Comparison of ENCODE assay signal across 9 cellular contexts in genomic region chr7:157357129-157358040, GRCh38. TPM values are rescaled to one million over a fixed set of nuclear protein-coding genes. Genes with fewer than 3 reads are reported as not detected.
DNase-seq lines count a peak whose midpoint lies in the region; ATAC-seq and TF ChIP-seq lines count a peak whose summit lies in the region.
"Had no signal": no experiment of that assay in that cellular context is flagged by ENCODE, and none has a peak within 500 bp of the region (broad histone marks: within the 10 kb centered on the region; RNA-seq: fewer than 3 reads in every experiment).

No MANE protein-coding gene starts in this region.

- intact Hi-C loops in psoas muscle (cut with DNase I) = loop anchor here (5.0 kb wide), 2 partner anchors 35 to 40 kb away; no protein-coding TSS in a partner anchor

- H3K4me3 ChIP-seq in GM23338 (no peak overlapping the region), psoas muscle (peak overlapping the region; percentile 35)

- H3F3A ChIP-seq in GM23338 (replicated peaks; ENCODE audit: low read depth) = peaks cover 49% of the 10 kb centered on the region

- no peaks in the 10 kb centered on the region for H3K27me3 Mint-ChIP-seq in activated CD4-positive, alpha-beta T cell treated with anti-CD3 and anti-CD28 coated beads, Interleukin-2, amount 10 ng/mL, durations not matched to agents 7 days and 5 days
- H3K27me3 Mint-ChIP-seq in GM23338 (ENCODE audit: insufficient read depth, low read depth, poor library complexity) = peaks cover 4% of the 10 kb centered on the region

- TF ChIP-seq CTCF in GM23338 (conservative IDR thresholded peaks at IDR 0.05; ENCODE audit: low read depth in 2 of 2) (no peak), RWPE1 (conservative IDR thresholded peaks at IDR 0.05; ENCODE audit: low read depth) (no peak), psoas muscle (IDR thresholded peaks at IDR 0.05) (no peak)

- peak overlapping the region; percentile 44 for H3K27ac Mint-ChIP-seq in activated CD4-positive, alpha-beta T cell treated with anti-CD3 and anti-CD28 coated beads, Interleukin-2, amount 10 ng/mL, durations not matched to agents 7 days and 5 days
- peak overlapping the region; percentile 58 for H3K27ac Mint-ChIP-seq in GM23338

- H3K4me1 ChIP-seq in GM23338 (ENCODE audit: insufficient read depth) (peaks cover 76% of the 10 kb centered on the region), psoas muscle (peaks cover 91% of the 10 kb centered on the region)

- H3K36me3 Mint-ChIP-seq in activated CD4-positive, alpha-beta T cell treated with anti-CD3 and anti-CD28 coated beads, Interleukin-2, amount 10 ng/mL, durations not matched to agents 7 days and 5 days (ENCODE audit: low read depth) = peaks cover 53% of the 10 kb centered on the region
- H3K36me3 Mint-ChIP-seq in GM23338 (ENCODE audit: low read depth) = peaks cover 74% of the 10 kb centered on the region

- H3K4me1 Mint-ChIP-seq in activated CD4-positive, alpha-beta T cell treated with anti-CD3 and anti-CD28 coated beads, Interleukin-2, amount 10 ng/mL, durations not matched to agents 7 days and 5 days = peaks cover 49% of the 10 kb centered on the region
- peaks cover 65% of the 10 kb centered on the region for H3K4me1 Mint-ChIP-seq in GM23338

- no peak for DNase-seq in activated CD4-positive, alpha-beta T cell treated with anti-CD3 and anti-CD28 coated beads, Interleukin-2, amount 10 ng/mL, durations not matched to agents 7 days and 5 days
- no peak for DNase-seq in activated CD4-positive, alpha-beta T cell treated with anti-CD3 and anti-CD28 coated beads, Interleukin-2, amount 50 U/mL, for 4 hours
- DNase-seq in GM23338 (ENCODE audit: low spot score) = no peak
- no peak for DNase-seq in RWPE1 (ENCODE audit: low spot score)
- no peak for DNase-seq in psoas muscle
- DNase-seq in ACHN = no peak
- DNase-seq in SHP77 treated with DMSO at 0.1 percent for 48 hours (lab: John Stamatoyannopoulos, UW) = no peak
- DNase-seq in cerebellar nuclear complex (lab: John Stamatoyannopoulos, UW) = no peak

- no peak for ATAC-seq in GM23338
- ATAC-seq in psoas muscle = no peak

- H3K27ac ChIP-seq in GM23338 (ENCODE audit: low read depth) = peak overlapping the region; percentile 87
- H3K27ac ChIP-seq in RWPE1 = peak overlapping the region; percentile 54
- H3K27ac ChIP-seq in psoas muscle = peak overlapping the region; percentile 89
- H3K27ac ChIP-seq: KMS-11 had no signal

- peaks cover 34% of the 10 kb centered on the region for H3K36me3 ChIP-seq in GM23338 (ENCODE audit: insufficient read depth)
- H3K36me3 ChIP-seq in psoas muscle (ENCODE audit: insufficient read depth in 1 of 2, low read depth in 1 of 2) = peaks cover 10 to 34% of the 10 kb centered on the region in 2 donors

- CTCF ChIA-PET in activated CD4-positive, alpha-beta T cell treated with anti-CD3 and anti-CD28 coated beads, Interleukin-2, amount 10 ng/mL, durations not matched to agents 7 days and 5 days (lab: Charles Lee) = interaction anchor here (0.9 to 1.2 kb wide), 2 partner anchors 11 to 13 kb away, joined by 3 read pairs; no protein-coding TSS in a partner anchor
- CTCF ChIA-PET in RWPE1 (lab: Yijun Ruan, JAX) = no interaction called here

- H3K9me3 ChIP-seq in psoas muscle = no peaks in the 10 kb centered on the region

- no peak overlapping the region for H3K4me3 Mint-ChIP-seq in activated CD4-positive, alpha-beta T cell treated with anti-CD3 and anti-CD28 coated beads, Interleukin-2, amount 10 ng/mL, durations not matched to agents 7 days and 5 days
- no peak overlapping the region for H3K4me3 Mint-ChIP-seq in GM23338

- POLR2A ChIA-PET in activated CD4-positive, alpha-beta T cell treated with anti-CD3 and anti-CD28 coated beads, Interleukin-2, amount 10 ng/mL, durations not matched to agents 7 days and 5 days (lab: Charles Lee) = interaction anchor here (0.5 kb wide), 1 partner anchor 11 kb away, joined by 3 read pairs; no protein-coding TSS in a partner anchor
- POLR2A ChIA-PET in RWPE1 (lab: Yijun Ruan, JAX; ENCODE audit: low non-redundant PET) = no interaction called here

- peak overlapping the region; percentile 48 for H3K4me2 ChIP-seq in GM23338
- H3K4me2 ChIP-seq: KMS-11 had no signal

- H3K79me2 ChIP-seq in GM23338 (replicated peaks; ENCODE audit: insufficient read depth) = peaks cover 100% of the 10 kb centered on the region

- in situ Hi-C loops in ACHN (cut with HindIII; ENCODE audit: low pct_ligation_motif_present, low pct_unique_long_range_greater_than_20kb, low sequenced_read_pairs) = no loop called here

- H2AFZ ChIP-seq in GM23338 = no peak overlapping the region

- 67 to 85% (median 75%) methylated on average over 17 to 24 of the region's 24 CpGs for WGBS in psoas muscle, 3 donors

- no peaks in the 10 kb centered on the region for H3K9me3 Mint-ChIP-seq in activated CD4-positive, alpha-beta T cell treated with anti-CD3 and anti-CD28 coated beads, Interleukin-2, amount 10 ng/mL, durations not matched to agents 7 days and 5 days
- H3K9me3 Mint-ChIP-seq in GM23338 = no peaks in the 10 kb centered on the region

- H3K27me3 ChIP-seq in GM23338 (ENCODE audit: insufficient read depth) = no peaks in the 10 kb centered on the region
- no peaks in the 10 kb centered on the region for H3K27me3 ChIP-seq in psoas muscle (ENCODE audit: insufficient read depth in 3 of 3, low read length in 2 of 3)

- H4K20me1 ChIP-seq in GM23338 (replicated peaks; ENCODE audit: insufficient read depth) = peaks cover 94% of the 10 kb centered on the region

- H3K9me2 ChIP-seq in GM23338 (ENCODE audit: insufficient read depth) = no peaks in the 10 kb centered on the region

TF ChIP-seq in GM23338, 12 proteins besides CTCF, POLR2A, EP300 and RAD21 (continues in another document):
- TF ChIP-seq CREB1 (CRISPR knock-in tag; IDR thresholded peaks at IDR 0.05; ENCODE audit: low read depth) (no peak), ZNF114 (CRISPR knock-in tag; IDR thresholded peaks at IDR 0.05) (no peak), ETS1 (IDR thresholded peaks at IDR 0.05) (no peak)

RNA-seq across cellular contexts. Expression of gene DNAJB6, which starts 20.6 kb away (rescaled TPM):
- 10 to 100 TPM; 67.8 to 68.9 TPM for total RNA-seq in activated CD4-positive, alpha-beta T cell treated with anti-CD3 and anti-CD28 coated beads, Interleukin-2, amount 10 ng/mL, durations not matched to agents 7 days and 5 days
- 308 and 325 TPM in 2 replicates for total RNA-seq in GM23338 (2014; rRNA removed; shearing (Covaris generic))
- polyA plus RNA-seq in GM23338 (2016; fragmentation: Nextera tagmentation; extraction: Ambion mirVana) (305 and 322 TPM in 2 replicates), psoas muscle (100 to 1,000 TPM; 103 to 326 (median 211) TPM)
- total RNA-seq in psoas muscle = 100 to 1,000 TPM; 226 to 243 (median 232) TPM
